ENCODE assay signal across 1 cellular context in the genomic region with DNA sequence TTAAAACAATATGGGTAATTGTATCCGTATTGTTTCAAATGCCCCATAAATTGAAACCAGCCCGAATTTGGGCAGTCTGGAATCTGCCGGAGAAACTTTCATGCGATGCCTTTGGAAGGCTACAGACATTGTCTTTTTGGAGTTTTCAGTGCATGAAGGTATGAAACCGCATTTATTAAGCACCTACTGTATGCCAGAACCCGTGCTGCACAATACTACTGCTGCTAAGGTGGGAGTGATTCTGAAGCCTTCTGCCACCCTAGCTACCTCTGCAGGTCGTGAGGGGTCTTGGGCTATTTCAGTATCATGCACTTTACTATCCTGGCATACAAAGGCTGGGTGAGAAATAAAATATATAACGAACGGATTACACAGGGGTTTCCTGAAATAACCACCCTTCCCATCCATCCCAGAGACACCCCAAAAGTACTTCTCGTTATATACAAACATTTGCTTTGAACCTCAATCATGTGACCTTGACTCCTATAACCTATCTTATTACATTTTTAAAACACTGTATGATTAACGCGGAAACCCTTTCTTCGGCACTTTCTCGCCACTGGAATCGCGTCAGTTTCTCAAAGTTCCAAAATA.
TF ChIP-seq lines count a peak whose summit lies in the region.

No MANE protein-coding gene starts in this region.

TF ChIP-seq in K562, 482 proteins besides CTCF, POLR2A, EP300 and RAD21 (continued from another document):
- TF ChIP-seq ZNF134 (CRISPR knock-in tag; conservative IDR thresholded peaks at IDR 0.05), result no peak
- TF ChIP-seq THRB (CRISPR knock-in tag; conservative IDR thresholded peaks at IDR 0.05), result no peak
- peak; percentile 28 for TF ChIP-seq CHD4 (IDR thresholded peaks at IDR 0.05; ENCODE audit: insufficient read depth, insufficient replicate concordance, low read depth, low read length, poor library complexity, severe bottlenecking)
- TF ChIP-seq TFE3 (CRISPR knock-in tag; IDR thresholded peaks at IDR 0.05), result peak; percentile 82
- no peak for TF ChIP-seq MAFK (IDR thresholded peaks at IDR 0.05; ENCODE audit: low read length)
- TF ChIP-seq DACH1 (IDR thresholded peaks at IDR 0.05; ENCODE audit: partially characterized antibody), result no peak
- TF ChIP-seq MAFG (tag; conservative IDR thresholded peaks at IDR 0.05), result no peak
- no peak for TF ChIP-seq RFX5 (IDR thresholded peaks at IDR 0.05; ENCODE audit: low read depth, low read length)
- TF ChIP-seq PTTG1 (tag; IDR thresholded peaks at IDR 0.05; ENCODE audit: low read depth), result no peak
- TF ChIP-seq ZKSCAN8 (CRISPR knock-in tag; IDR thresholded peaks at IDR 0.05), result peak; percentile 96
- TF ChIP-seq ZBTB7A (IDR thresholded peaks at IDR 0.05; ENCODE audit: borderline replicate concordance, control insufficient read depth, low read depth, low read length), result no peak
- TF ChIP-seq, protein P1, sequence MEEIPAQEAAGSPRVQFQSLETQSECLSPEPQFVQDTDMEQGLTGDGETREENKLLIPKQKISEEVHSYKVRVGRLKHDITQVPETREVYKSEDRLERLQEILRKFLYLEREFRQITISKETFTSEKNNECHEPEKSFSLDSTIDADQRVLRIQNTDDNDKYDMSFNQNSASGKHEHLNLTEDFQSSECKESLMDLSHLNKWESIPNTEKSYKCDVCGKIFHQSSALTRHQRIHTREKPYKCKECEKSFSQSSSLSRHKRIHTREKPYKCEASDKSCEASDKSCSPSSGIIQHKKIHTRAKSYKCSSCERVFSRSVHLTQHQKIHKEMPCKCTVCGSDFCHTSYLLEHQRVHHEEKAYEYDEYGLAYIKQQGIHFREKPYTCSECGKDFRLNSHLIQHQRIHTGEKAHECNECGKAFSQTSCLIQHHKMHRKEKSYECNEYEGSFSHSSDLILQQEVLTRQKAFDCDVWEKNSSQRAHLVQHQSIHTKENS (CRISPR knock-in tag; IDR thresholded peaks at IDR 0.05), result no peak
- TF ChIP-seq FUS (optimal IDR thresholded peaks at IDR 0.05; ENCODE audit: low read depth, low read length), result no peak
- TF ChIP-seq CHD1 (IDR thresholded peaks at IDR 0.05; ENCODE audit: low read length), result no peak
- TF ChIP-seq JUNB (CRISPR knock-in tag; conservative IDR thresholded peaks at IDR 0.05), result no peak
- no peak for TF ChIP-seq SRSF1 (IDR thresholded peaks at IDR 0.05; ENCODE audit: low read depth, low read length)
- peak; percentile 68; the same call in 1 of the 2 replicates for TF ChIP-seq TOE1 (IDR thresholded peaks at IDR 0.05; ENCODE audit: borderline replicate concordance)
- no peak for TF ChIP-seq TOE1 (CRISPR knock-in tag; IDR thresholded peaks at IDR 0.05; ENCODE audit: borderline replicate concordance, low read depth)
- TF ChIP-seq RAD51 (IDR thresholded peaks at IDR 0.05; ENCODE audit: borderline replicate concordance, low read depth), result 0 out of 2 replicates have a peak, but pooled peaks have one; percentile 13
- no peak for TF ChIP-seq NFYB (IDR thresholded peaks at IDR 0.05; ENCODE audit: extremely low read depth, insufficient read length)
- no peak for TF ChIP-seq FOXA3 (CRISPR knock-in tag; conservative IDR thresholded peaks at IDR 0.05 in 1 of 2, IDR thresholded peaks at IDR 0.05 in 1 of 2)
- no peak for TF ChIP-seq ZKSCAN1 (IDR thresholded peaks at IDR 0.05; ENCODE audit: low read depth, low read length)
